Comparison of ENCODE assay signal across 1 cellular context in genomic region chr15:51312754-51313390, GRCh38.
TF ChIP-seq lines count a peak whose summit lies in the region.

No MANE protein-coding gene starts in this region.

TF ChIP-seq in HEK293, 187 proteins besides CTCF, POLR2A, EP300 and RAD21:
- no peak for TF ChIP-seq ZNF169 (tag by site-specific recombination; IDR thresholded peaks at IDR 0.05)
- TF ChIP-seq OVOL3 (tag by site-specific recombination; IDR thresholded peaks at IDR 0.05), result no peak
- TF ChIP-seq BCL11A (tag by site-specific recombination; IDR thresholded peaks at IDR 0.05; ENCODE audit: low read depth), result no peak
- no peak for TF ChIP-seq ZNF311 (tag by site-specific recombination; IDR thresholded peaks at IDR 0.05; ENCODE audit: borderline replicate concordance)
- no peak for TF ChIP-seq ZNF560 (tag by site-specific recombination; IDR thresholded peaks at IDR 0.05; ENCODE audit: borderline replicate concordance)
- no peak for TF ChIP-seq ZNF558 (tag by site-specific recombination; IDR thresholded peaks at IDR 0.05)
- TF ChIP-seq ZNF629 (tag by site-specific recombination; IDR thresholded peaks at IDR 0.05), result no peak
- no peak for TF ChIP-seq ZNF394 (tag by site-specific recombination; IDR thresholded peaks at IDR 0.05; ENCODE audit: borderline replicate concordance)
- no peak for TF ChIP-seq INSM2 (tag by site-specific recombination; IDR thresholded peaks at IDR 0.05)
- TF ChIP-seq ZSCAN5A (tag by site-specific recombination; IDR thresholded peaks at IDR 0.05), result no peak
- TF ChIP-seq ZNF292 (tag by site-specific recombination; IDR thresholded peaks at IDR 0.05; ENCODE audit: borderline replicate concordance, low read depth), result no peak
TF ChIP-seq in HEK293: peak in this region for 0.
